ENCODE assay signal across 27 cellular contexts in the genomic region with DNA sequence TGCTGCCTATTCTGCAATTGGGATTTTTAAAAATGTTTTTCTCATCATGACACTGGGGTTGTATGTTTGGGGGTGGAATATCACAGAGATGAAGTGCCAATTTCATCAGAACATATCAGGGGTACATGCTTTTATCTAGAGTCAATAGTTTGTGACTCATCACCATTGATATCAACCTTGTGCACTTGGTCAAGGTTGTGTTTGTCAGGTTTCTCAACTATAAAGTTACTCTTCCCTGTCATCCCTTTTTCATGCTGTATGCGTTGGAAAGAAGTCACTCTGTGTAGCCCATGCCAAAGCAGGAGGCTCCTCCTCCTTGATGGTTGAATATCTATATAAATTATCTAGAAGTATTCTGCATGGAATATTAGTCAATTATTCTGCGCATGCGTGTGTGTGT.
"Had no signal": no experiment of that assay in that cellular context is flagged by ENCODE, and none has a peak within 500 bp of the region (broad histone marks: within the 10 kb centered on the region; RNA-seq: fewer than 3 reads in every experiment).

No MANE protein-coding gene starts in this region.

- H3K36me3 ChIP-seq: colonic mucosa, esophagus squamous epithelium, gastrocnemius medialis, heart right ventricle, left ventricle myocardium inferior, lower lobe of right lung had no signal

- H3K27ac Mint-ChIP-seq: dendritic cell treated with granulocyte-macrophage colony-stimulating factor and Interleukin-4, amounts not matched to agents 40 ng/mL and 50 ng/mL, for 4 days; effector memory CD8-positive, alpha-beta T cell; endodermal cell; mesothelial cell of epicardium; naive B cell had no signal

- H3K4me1 Mint-ChIP-seq: endodermal cell, mesothelial cell of epicardium, naive B cell had no signal

- ATAC-seq: effector memory CD8-positive, alpha-beta T cell; esophagus mucosa; gastrocnemius medialis; heart right ventricle; left cardiac atrium; lower lobe of right lung; mucosa of descending colon had no signal

- H3K4me3 Mint-ChIP-seq: dendritic cell treated with granulocyte-macrophage colony-stimulating factor and Interleukin-4, amounts not matched to agents 40 ng/mL and 50 ng/mL, for 4 days; effector memory CD8-positive, alpha-beta T cell; endodermal cell; mesothelial cell of epicardium; naive B cell had no signal

- H3K4me3 ChIP-seq: colonic mucosa, esophagus squamous epithelium, gastrocnemius medialis, heart right ventricle, left ventricle myocardium inferior, lower lobe of right lung, mucosa of descending colon had no signal

- DNase-seq: colonic mucosa; cortex of kidney; effector CD8-positive, alpha-beta T cell; effector memory CD8-positive, alpha-beta T cell; endodermal cell; erythroblast; esophagus squamous epithelium; foreskin fibroblast; foreskin melanocyte; gastrocnemius medialis; glutamatergic neuron; head of caudate nucleus; heart right ventricle; hippocampal formation; left cardiac atrium; left ventricle myocardium inferior; lower lobe of right lung; mesenchymal stem cell; mucosa of descending colon; naive B cell had no signal

- H3K27me3 ChIP-seq: colonic mucosa, gastrocnemius medialis, heart right ventricle had no signal

- H3K9me3 Mint-ChIP-seq: effector memory CD8-positive, alpha-beta T cell had no signal

- H3K4me1 ChIP-seq: colonic mucosa, esophagus squamous epithelium, gastrocnemius medialis, heart right ventricle, left ventricle myocardium inferior, lower lobe of right lung had no signal

- H3K9me3 ChIP-seq: colonic mucosa, gastrocnemius medialis had no signal

- FAIRE-seq: endometrium, islet of Langerhans, keratinocyte had no signal

- H3K27me3 Mint-ChIP-seq: dendritic cell treated with granulocyte-macrophage colony-stimulating factor and Interleukin-4, amounts not matched to agents 40 ng/mL and 50 ng/mL, for 4 days had no signal

- H3K27ac ChIP-seq: colonic mucosa, epithelial cell of prostate, esophagus squamous epithelium, gastrocnemius medialis, heart right ventricle, left ventricle myocardium inferior, lower lobe of right lung had no signal
